16 cellular contexts compared by ENCODE assay signal in genomic region chr2:232604535-232604934, GRCh38. TPM values are rescaled to one million over a fixed set of nuclear protein-coding genes. Genes with fewer than 3 reads are reported as not detected.
A peak's percentile ranks its signal among the peaks of the same experiment; 100 is the strongest.
DNase-seq lines count a peak whose midpoint lies in the region; ATAC-seq and TF ChIP-seq lines count a peak whose summit lies in the region.
"Had no signal": no experiment of that assay in that cellular context is flagged by ENCODE, and none has a peak within 500 bp of the region (broad histone marks: within the 10 kb centered on the region; RNA-seq: fewer than 3 reads in every experiment).

No MANE protein-coding gene starts in this region.

- no peaks in the 10 kb centered on the region for H3K36me3 Mint-ChIP-seq in stimulated activated naive CD8-positive, alpha-beta T cell treated with anti-CD3 and anti-CD28 coated beads, Interleukin-15, Interleukin-2, amounts not matched to agents 100 ng/mL and 50 ng/mL, for 24 hours (ENCODE audit: low read depth)
- H3K36me3 Mint-ChIP-seq in central memory CD8-positive, alpha-beta T cell (ENCODE audit: insufficient read depth) = peaks cover 3% of the 10 kb centered on the region
- H3K36me3 Mint-ChIP-seq in activated CD8-positive, alpha-beta T cell treated with anti-CD3 and anti-CD28 coated beads for 36 hours (ENCODE audit: low read depth) = no peaks in the 10 kb centered on the region
- H3K36me3 Mint-ChIP-seq: CD4-positive, CD25-positive, alpha-beta regulatory T cell; CD8-positive, alpha-beta T cell had no signal

- no peak overlapping the region for H2BK5ac ChIP-seq in neuronal stem cell (ENCODE audit: low read length)

- TF ChIP-seq CTCF in DND-41 (IDR thresholded peaks at IDR 0.05; ENCODE audit: borderline replicate concordance, extremely low read depth, low read length, poor library complexity, severe bottlenecking) (no peak), hepatocyte (IDR thresholded peaks at IDR 0.05; ENCODE audit: poor library complexity) (no peak)
- TF ChIP-seq CTCF in activated CD8-positive, alpha-beta T cell treated with anti-CD3 and anti-CD28 coated beads for 36 hours (IDR thresholded peaks at IDR 0.05) = no peak

- H4K20me1 ChIP-seq in DND-41 (ENCODE audit: insufficient read depth, low read length) (no peaks in the 10 kb centered on the region), hepatocyte (ENCODE audit: insufficient read depth, poor library complexity, severe bottlenecking) (no peaks in the 10 kb centered on the region)

- H3K9ac ChIP-seq in DND-41 (ENCODE audit: low read depth, low read length) = no peak overlapping the region
- H3K9ac ChIP-seq in neuronal stem cell (ENCODE audit: low read depth, low read length, poor library complexity) = no peak overlapping the region
- H3K9ac ChIP-seq: GM23248 had no signal

- H2AK5ac ChIP-seq in neuronal stem cell (ENCODE audit: low read depth, low read length) = no peak overlapping the region

- H3K79me1 ChIP-seq in neuronal stem cell (ENCODE audit: low read depth, low read length) = no peaks in the 10 kb centered on the region

- H3K27ac ChIP-seq in DND-41 (ENCODE audit: low read length) (no peak overlapping the region), neuronal stem cell (replicated peaks; ENCODE audit: low read length) (no peak overlapping the region), hepatocyte (no peak overlapping the region)
- H3K27ac ChIP-seq: C4-2B, GM23248 had no signal

- H3K79me2 ChIP-seq in DND-41 (ENCODE audit: insufficient read depth, low read length) (no peaks in the 10 kb centered on the region), hepatocyte (no peaks in the 10 kb centered on the region)

- H2BK15ac ChIP-seq in neuronal stem cell (ENCODE audit: low read length) = no peak overlapping the region

- H3K27me3 Mint-ChIP-seq in stimulated activated naive CD8-positive, alpha-beta T cell treated with anti-CD3 and anti-CD28 coated beads, Interleukin-15, Interleukin-2, amounts not matched to agents 100 ng/mL and 50 ng/mL, for 24 hours = peaks cover 10% of the 10 kb centered on the region
- H3K27me3 Mint-ChIP-seq in central memory CD8-positive, alpha-beta T cell = peaks cover 26% of the 10 kb centered on the region
- peaks cover 3% of the 10 kb centered on the region for H3K27me3 Mint-ChIP-seq in activated CD8-positive, alpha-beta T cell treated with anti-CD3 and anti-CD28 coated beads for 36 hours

- H3K4me3 ChIP-seq in DND-41 (ENCODE audit: low read depth in 1 of 2, low read length in 2 of 2) (no peak overlapping the region), neuronal stem cell (ENCODE audit: low read length in 2 of 2) (no peak overlapping the region), hepatocyte (no peak overlapping the region)
- H3K4me3 ChIP-seq: GM23248 had no signal

- H4K91ac ChIP-seq in neuronal stem cell (ENCODE audit: low read depth, low read length, poor library complexity) = no peak overlapping the region

- no peak overlapping the region for H2BK12ac ChIP-seq in neuronal stem cell (ENCODE audit: low read length)

- no peak for DNase-seq in stimulated activated naive CD8-positive, alpha-beta T cell treated with anti-CD3 and anti-CD28 coated beads, Interleukin-15, Interleukin-2, amounts not matched to agents 100 U/mL and 50 U/mL, for 24 hours
- DNase-seq in DND-41 (no peak), neuronal stem cell (ENCODE audit: low spot score) (no peak), KG1 (lab: John Stamatoyannopoulos, UW) (no peak), hepatocyte (ENCODE audit: low spot score) (no peak)
- DNase-seq in central memory CD8-positive, alpha-beta T cell (ENCODE audit: low spot score in 2 of 2) = no peak
- no peak for DNase-seq in activated CD8-positive, alpha-beta T cell treated with anti-CD3 and anti-CD28 coated beads for 36 hours
- DNase-seq: CD4-positive, CD25-positive, alpha-beta regulatory T cell; CD8-positive, alpha-beta T cell; DMS53; DMS79 treated with DMSO at 0.1 percent for 48 hours; GM23248; H7; HCEC 1CT had no signal

- no peak overlapping the region for H3K4ac ChIP-seq in neuronal stem cell (ENCODE audit: low read length)

- H3K27ac Mint-ChIP-seq in stimulated activated naive CD8-positive, alpha-beta T cell treated with anti-CD3 and anti-CD28 coated beads, Interleukin-15, Interleukin-2, amounts not matched to agents 100 ng/mL and 50 ng/mL, for 24 hours = peak overlapping the region; percentile 13
- peak overlapping the region; percentile 81 for H3K27ac Mint-ChIP-seq in central memory CD8-positive, alpha-beta T cell (ENCODE audit: low read depth)
- no peak overlapping the region for H3K27ac Mint-ChIP-seq in activated CD8-positive, alpha-beta T cell treated with anti-CD3 and anti-CD28 coated beads for 36 hours
- H3K27ac Mint-ChIP-seq: CD4-positive, CD25-positive, alpha-beta regulatory T cell; CD8-positive, alpha-beta T cell had no signal

- no CpG with 5 or more reads among the region's 10 CpGs for whole genome bisulfite sequencing in neuronal stem cell (ENCODE audit: extremely low coverage in 2 of 2, insufficient read length in 2 of 2, insufficient replicate concordance in 1 of 2), 2 donors
- 84% methylated on average over 10 of the region's 10 CpGs for WGBS in hepatocyte (ENCODE audit: low lambda C conversion rate, missing lambda C conversion rate)

- no peaks in the 10 kb centered on the region for H3K36me3 ChIP-seq in DND-41 (ENCODE audit: insufficient read depth, low read length)
- no peaks in the 10 kb centered on the region for H3K36me3 ChIP-seq in neuronal stem cell (replicated peaks in 1 of 2; ENCODE audit: control insufficient read depth in 2 of 2, insufficient read depth in 2 of 2, low read length in 2 of 2)
- no peaks in the 10 kb centered on the region for H3K36me3 ChIP-seq in hepatocyte (replicated peaks; ENCODE audit: insufficient read depth, low read depth)

- no peak overlapping the region for H4K8ac ChIP-seq in neuronal stem cell (ENCODE audit: low read depth, low read length)

- CTCF ChIA-PET in activated CD8-positive, alpha-beta T cell treated with anti-CD3 and anti-CD28 coated beads for 36 hours (lab: Charles Lee) = interaction anchor here (1.0 to 1.8 kb wide), 5 partner anchors 8 to 101 kb away, joined by 3 to 6 read pairs (median 4); no protein-coding TSS in a partner anchor

- no peak for ATAC-seq in stimulated activated naive CD8-positive, alpha-beta T cell treated with anti-CD3 and anti-CD28 coated beads, Interleukin-15, Interleukin-2, amounts not matched to agents 100 U/mL and 50 U/mL, for 24 hours
- no peak for ATAC-seq in DND-41 (ENCODE audit: insufficient read depth, low read depth)
- ATAC-seq in central memory CD8-positive, alpha-beta T cell (replicated peaks; ENCODE audit: extremely low read depth, poor library complexity, severe bottlenecking) = no peak
- no peak for ATAC-seq in activated CD8-positive, alpha-beta T cell treated with anti-CD3 and anti-CD28 coated beads for 36 hours
- ATAC-seq: CD8-positive, alpha-beta T cell had no signal

- peaks cover 8% of the 10 kb centered on the region for H3K4me1 ChIP-seq in DND-41 (ENCODE audit: insufficient read depth, low read length)
- H3K4me1 ChIP-seq in neuronal stem cell (ENCODE audit: control insufficient read depth in 2 of 2, insufficient read depth in 1 of 2, low read depth in 1 of 2, low read length in 2 of 2) = no peaks in the 10 kb centered on the region
- no peaks in the 10 kb centered on the region for H3K4me1 ChIP-seq in hepatocyte (ENCODE audit: insufficient read depth)

- H2BK120ac ChIP-seq in neuronal stem cell (ENCODE audit: low read depth, low read length) = no peak overlapping the region

- no peaks in the 10 kb centered on the region for H3K9me2 ChIP-seq in hepatocyte (replicated peaks; ENCODE audit: insufficient read depth)

- intact Hi-C loops in activated CD8-positive, alpha-beta T cell treated with anti-CD3 and anti-CD28 coated beads for 36 hours (cut with micrococcal nuclease) = no loop called here

- H3K4me1 Mint-ChIP-seq in stimulated activated naive CD8-positive, alpha-beta T cell treated with anti-CD3 and anti-CD28 coated beads, Interleukin-15, Interleukin-2, amounts not matched to agents 100 ng/mL and 50 ng/mL, for 24 hours (ENCODE audit: low read depth) = peaks cover 9% of the 10 kb centered on the region
- peaks cover 9% of the 10 kb centered on the region for H3K4me1 Mint-ChIP-seq in central memory CD8-positive, alpha-beta T cell
- peaks cover 4% of the 10 kb centered on the region for H3K4me1 Mint-ChIP-seq in activated CD8-positive, alpha-beta T cell treated with anti-CD3 and anti-CD28 coated beads for 36 hours (ENCODE audit: low read depth)

- H3K27me3 ChIP-seq in DND-41 (ENCODE audit: insufficient read depth, low read length, poor library complexity) = no peaks in the 10 kb centered on the region
- H3K27me3 ChIP-seq in neuronal stem cell (ENCODE audit: control insufficient read depth in 3 of 3, insufficient read depth in 3 of 3, low read depth in 1 of 3, low read length in 3 of 3) = peaks cover 0 to 8% (median 0%) of the 10 kb centered on the region in 3 experiments
- H3K27me3 ChIP-seq in hepatocyte = no peaks in the 10 kb centered on the region

- no peaks in the 10 kb centered on the region for H3K9me3 Mint-ChIP-seq in stimulated activated naive CD8-positive, alpha-beta T cell treated with anti-CD3 and anti-CD28 coated beads, Interleukin-15, Interleukin-2, amounts not matched to agents 100 ng/mL and 50 ng/mL, for 24 hours
- no peaks in the 10 kb centered on the region for H3K9me3 Mint-ChIP-seq in central memory CD8-positive, alpha-beta T cell
- H3K9me3 Mint-ChIP-seq in activated CD8-positive, alpha-beta T cell treated with anti-CD3 and anti-CD28 coated beads for 36 hours = no peaks in the 10 kb centered on the region
- H3K9me3 Mint-ChIP-seq: CD8-positive, alpha-beta T cell had no signal

- no peak overlapping the region for H3K4me3 Mint-ChIP-seq in stimulated activated naive CD8-positive, alpha-beta T cell treated with anti-CD3 and anti-CD28 coated beads, Interleukin-15, Interleukin-2, amounts not matched to agents 100 ng/mL and 50 ng/mL, for 24 hours
- H3K4me3 Mint-ChIP-seq in central memory CD8-positive, alpha-beta T cell = no peak overlapping the region
- no peak overlapping the region for H3K4me3 Mint-ChIP-seq in activated CD8-positive, alpha-beta T cell treated with anti-CD3 and anti-CD28 coated beads for 36 hours

- no peaks in the 10 kb centered on the region for H3K9me3 ChIP-seq in DND-41 (ENCODE audit: insufficient read depth, low read length, severe bottlenecking)
- H3K9me3 ChIP-seq in neuronal stem cell (replicated peaks in 1 of 2; ENCODE audit: control insufficient read depth in 2 of 2, insufficient read depth in 1 of 2, low read depth in 1 of 2, low read length in 2 of 2) = no peaks in the 10 kb centered on the region
- H3K9me3 ChIP-seq in hepatocyte (ENCODE audit: low read depth) = no peaks in the 10 kb centered on the region

- POLR2A ChIA-PET in activated CD8-positive, alpha-beta T cell treated with anti-CD3 and anti-CD28 coated beads for 36 hours (lab: Charles Lee) = no interaction called here

- no peak overlapping the region for H3K18ac ChIP-seq in neuronal stem cell (ENCODE audit: low read length)

- H2AFZ ChIP-seq in DND-41 (ENCODE audit: low read depth, low read length) = peak overlapping the region; percentile 45; the same call in 1 of the 2 replicates
- no peak overlapping the region for H2AFZ ChIP-seq in neuronal stem cell (ENCODE audit: low read length)
- no peak overlapping the region for H2AFZ ChIP-seq in hepatocyte
- H2AFZ ChIP-seq: GM23248 had no signal

- H3K23ac ChIP-seq in neuronal stem cell (ENCODE audit: low read depth, low read length, poor library complexity) = peak overlapping the region; percentile 20

- H3K14ac ChIP-seq in neuronal stem cell (ENCODE audit: low read length) = no peak overlapping the region

- H3K4me2 ChIP-seq in DND-41 (ENCODE audit: insufficient read depth, low read length) = no peak overlapping the region
- H3K4me2 ChIP-seq in neuronal stem cell (ENCODE audit: insufficient read depth, low read length, poor library complexity, severe bottlenecking) = no peak overlapping the region
- no peak overlapping the region for H3K4me2 ChIP-seq in hepatocyte

RNA-seq across cellular contexts. Expression of gene EFHD1, which starts 28.9 kb away (rescaled TPM):
- polyA plus RNA-seq in neuronal stem cell (2013, experiment 1 of 2) = 29.6 TPM
- polyA plus RNA-seq in neuronal stem cell (2013, experiment 2 of 2) = 28.2 TPM
- 1 to 10 TPM in 1 of 2 experiments, under 1 TPM in 1; 0.70 to 1.2 TPM for total RNA-seq in activated CD8-positive, alpha-beta T cell treated with anti-CD3 and anti-CD28 coated beads for 36 hours
- total RNA-seq in hepatocyte = 3.0 and 4.2 TPM in 2 replicates
- 6.7 and 13.4 TPM in 2 replicates for polyA plus RNA-seq in hepatocyte
- total RNA-seq: GM23248 had no signal
- polyA plus RNA-seq: GM23248 had no signal

RNA-seq across cellular contexts. Expression of gene EIF4E2, which starts 54.0 kb away (rescaled TPM):
- polyA plus RNA-seq in neuronal stem cell (2013, experiment 1 of 2) = 57.9 TPM
- polyA plus RNA-seq in neuronal stem cell (2013, experiment 2 of 2) = 58.5 TPM
- 10 to 100 TPM; 49.2 to 50.4 TPM for total RNA-seq in activated CD8-positive, alpha-beta T cell treated with anti-CD3 and anti-CD28 coated beads for 36 hours
- 76.9 and 97.3 TPM in 2 replicates for total RNA-seq in hepatocyte
- 122 and 124 TPM in 2 replicates for polyA plus RNA-seq in hepatocyte

RNA-seq across cellular contexts. Expression of gene TIGD1, which starts 54.2 kb away (rescaled TPM):
- polyA plus RNA-seq in neuronal stem cell (2013, experiment 1 of 2) = 10.3 TPM
- polyA plus RNA-seq in neuronal stem cell (2013, experiment 2 of 2) = 10.3 TPM
- 1 to 10 TPM; 8.3 to 8.7 TPM for total RNA-seq in activated CD8-positive, alpha-beta T cell treated with anti-CD3 and anti-CD28 coated beads for 36 hours
- 8.7 and 9.1 TPM in 2 replicates for total RNA-seq in hepatocyte
- 6.2 TPM in 2 replicates for polyA plus RNA-seq in hepatocyte
